22 cellular contexts compared by ENCODE assay signal in the genomic region with DNA sequence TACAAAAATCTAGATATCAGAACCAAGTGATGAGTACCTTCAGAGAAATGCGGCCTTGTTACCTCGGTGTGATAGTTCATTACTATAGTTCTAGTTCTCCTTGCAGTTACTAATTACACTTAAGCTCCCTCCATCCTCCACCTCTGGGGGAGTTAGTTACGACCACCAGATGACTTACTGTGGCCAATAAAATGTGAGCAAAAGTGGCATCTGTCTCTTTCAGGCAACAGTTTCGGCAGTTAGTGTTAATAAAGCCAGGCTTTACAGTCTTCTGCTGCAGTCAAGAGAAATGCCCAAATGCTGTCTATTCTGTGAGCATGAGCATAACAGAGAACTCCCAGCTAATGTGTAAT. TPM values are rescaled to one million over a fixed set of nuclear protein-coding genes. Genes with fewer than 3 reads are reported as not detected.
DNase-seq lines count a peak whose midpoint lies in the region; ATAC-seq and TF ChIP-seq lines count a peak whose summit lies in the region.
"Had no signal": no experiment of that assay in that cellular context is flagged by ENCODE, and none has a peak within 500 bp of the region (broad histone marks: within the 10 kb centered on the region; RNA-seq: fewer than 3 reads in every experiment).

No MANE protein-coding gene starts in this region.

- H3K79me2 ChIP-seq in Karpas-422 (ENCODE audit: low read length): peaks cover 82% of the 10 kb centered on the region

- peak overlapping the region; percentile 19; the same call in 1 of the 2 replicates for H3K4me3 ChIP-seq in Karpas-422 (ENCODE audit: low read length)
- H3K4me3 ChIP-seq in right lobe of liver: no peak overlapping the region

- peak overlapping the region; percentile 30 for H3K4me2 ChIP-seq in Karpas-422 (ENCODE audit: low read depth, low read length, poor library complexity, severe bottlenecking)
- H3K4me2 ChIP-seq: SK-N-SH had no signal

- H3K27ac ChIP-seq in 22Rv1 (peak overlapping the region; percentile 94), Karpas-422 (ENCODE audit: low read length) (peak overlapping the region; percentile 18), VCaP (peak overlapping the region; percentile 98), right lobe of liver (no peak overlapping the region)

- no peak for ATAC-seq in right lobe of liver
- ATAC-seq: PC-3 had no signal

- no peaks in the 10 kb centered on the region for H3K36me3 Mint-ChIP-seq in progenitor cell of endocrine pancreas (ENCODE audit: insufficient read depth)

- H3K4me1 ChIP-seq in Karpas-422 (ENCODE audit: low read length) (peaks cover 47% of the 10 kb centered on the region), right lobe of liver (peaks cover 0 to 7% (median 0%) of the 10 kb centered on the region in 4 donors)

- H4K20me1 ChIP-seq in Karpas-422 (ENCODE audit: insufficient read depth, low read depth, low read length): no peaks in the 10 kb centered on the region

- peak overlapping the region; percentile 22 for H3K9ac ChIP-seq in Karpas-422 (ENCODE audit: low read length)
- H3K9ac ChIP-seq: SK-N-SH had no signal

- intact Hi-C loops in right lobe of liver (cut with DNase I): no loop called here

- DNase-seq in Karpas-422 (peak; percentile 49), progenitor cell of endocrine pancreas (ENCODE audit: low spot score, unreplicated experiment) (no peak), A172 (ENCODE audit: low spot score) (no peak), right lobe of liver (no peak), HuH-7.5 (ENCODE audit: low spot score) (no peak)
- no peak for DNase-seq in stimulated activated CD4-positive, alpha-beta T cell treated with anti-CD3 and anti-CD28 coated beads, Interleukin-4, amount 100 ng/mL, for 4 hours
- DNase-seq: BE2C; CD8-positive, alpha-beta memory T cell; DMS53; H7; HFFc6; MM.1S; NCI-H1092 treated with DMSO at 0.1 percent for 48 hours; NCI-H2107; NCI-H510A; NCI-H748 treated with DMSO at 0.1 percent for 48 hours; PC-3; RPMI8226; SHP77 treated with DMSO at 0.1 percent for 48 hours; SK-N-SH had no signal

- H3K27ac Mint-ChIP-seq in progenitor cell of endocrine pancreas: peak overlapping the region; percentile 54
- H3K27ac Mint-ChIP-seq: HFFc6 had no signal

- H3K9me3 ChIP-seq in Karpas-422 (ENCODE audit: low read length): no peaks in the 10 kb centered on the region
- H3K9me3 ChIP-seq in right lobe of liver: no peaks in the 10 kb centered on the region
- H3K9me3 ChIP-seq: BE2C, SK-N-SH had no signal

- WGBS in right lobe of liver (ENCODE audit: insufficient coverage, low coverage, low lambda C conversion rate, missing lambda C conversion rate): 94% methylated on average over 2 of the region's 4 CpGs

- no peak overlapping the region for H3K4me3 Mint-ChIP-seq in progenitor cell of endocrine pancreas (ENCODE audit: low read depth)
- H3K4me3 Mint-ChIP-seq: CD8-positive, alpha-beta memory T cell; HFFc6 had no signal

- H3K9me2 ChIP-seq in Karpas-422 (replicated peaks; ENCODE audit: insufficient read depth, low read length): no peaks in the 10 kb centered on the region
- H3K9me2 ChIP-seq: SK-N-SH had no signal

- no peaks in the 10 kb centered on the region for H3K9me3 Mint-ChIP-seq in progenitor cell of endocrine pancreas (ENCODE audit: low read depth)
- H3K9me3 Mint-ChIP-seq: CD8-positive, alpha-beta memory T cell; HFFc6 had no signal

- peaks cover 13% of the 10 kb centered on the region; the same call in 1 of the 2 replicates for H3K36me3 ChIP-seq in Karpas-422 (ENCODE audit: insufficient read depth, low read length)
- no peaks in the 10 kb centered on the region for H3K36me3 ChIP-seq in right lobe of liver

- no peak for TF ChIP-seq CTCF in 22Rv1 (IDR thresholded peaks at IDR 0.05)
- no peak for TF ChIP-seq CTCF in VCaP (conservative IDR thresholded peaks at IDR 0.05)
- no peak for TF ChIP-seq CTCF in progenitor cell of endocrine pancreas (IDR thresholded peaks at IDR 0.05; ENCODE audit: unreplicated experiment)
- TF ChIP-seq CTCF in right lobe of liver (IDR thresholded peaks at IDR 0.05): no peak

- peak overlapping the region; percentile 4; the same call in 1 of the 2 replicates for H2AFZ ChIP-seq in Karpas-422 (ENCODE audit: low read length)

- no peak for TF ChIP-seq POLR2A in right lobe of liver (IDR thresholded peaks at IDR 0.05)

- H3K4me1 Mint-ChIP-seq in progenitor cell of endocrine pancreas (ENCODE audit: low read depth): peaks cover 37% of the 10 kb centered on the region

- H3K27me3 ChIP-seq in Karpas-422 (ENCODE audit: low read length) (no peaks in the 10 kb centered on the region), right lobe of liver (no peaks in the 10 kb centered on the region)
- H3K27me3 ChIP-seq: BE2C had no signal

- no peaks in the 10 kb centered on the region for H3K27me3 Mint-ChIP-seq in progenitor cell of endocrine pancreas
- H3K27me3 Mint-ChIP-seq: CD8-positive, alpha-beta memory T cell had no signal

RNA-seq across cellular contexts. Expression of a gene that starts 6.0 kb away (rescaled TPM):
- 7.6 and 20.6 TPM in 2 replicates for total RNA-seq in Karpas-422 (2014; rRNA removed; shearing (Covaris generic); ENCODE audit: low replicate concordance)
- total RNA-seq in progenitor cell of endocrine pancreas (18.9 and 25.0 TPM in 2 replicates), right lobe of liver (1 to 10 TPM; 2.0 to 5.5 (median 4.1) TPM)
- total RNA-seq in A172 (2014; rRNA removed; shearing (Covaris generic)): 4.5 and 5.4 TPM in 2 replicates

RNA-seq across cellular contexts. Expression of a gene that starts 6.3 kb away (rescaled TPM):
- 0.22 and 0.26 TPM in 2 replicates for total RNA-seq in Karpas-422 (2014; rRNA removed; shearing (Covaris generic); ENCODE audit: low replicate concordance)
- total RNA-seq in progenitor cell of endocrine pancreas (8.7 and 10.1 TPM in 2 replicates), right lobe of liver (under 1 TPM; 0.18 to 0.51 (median 0.20) TPM)
- 0.76 and 0.91 TPM in 2 replicates for total RNA-seq in A172 (2014; rRNA removed; shearing (Covaris generic))

Comparison
In these comparisons a context has a peak if more than half of its experiments do, and no peak if none do; other contexts are left out.
1. H3K27ac ChIP-seq: peak in 22Rv1 (single experiment), Karpas-422 (single experiment) and VCaP (single experiment); none in right lobe of liver (0 of 3).